ENCODE assay signal across 17 cellular contexts in the genomic region with DNA sequence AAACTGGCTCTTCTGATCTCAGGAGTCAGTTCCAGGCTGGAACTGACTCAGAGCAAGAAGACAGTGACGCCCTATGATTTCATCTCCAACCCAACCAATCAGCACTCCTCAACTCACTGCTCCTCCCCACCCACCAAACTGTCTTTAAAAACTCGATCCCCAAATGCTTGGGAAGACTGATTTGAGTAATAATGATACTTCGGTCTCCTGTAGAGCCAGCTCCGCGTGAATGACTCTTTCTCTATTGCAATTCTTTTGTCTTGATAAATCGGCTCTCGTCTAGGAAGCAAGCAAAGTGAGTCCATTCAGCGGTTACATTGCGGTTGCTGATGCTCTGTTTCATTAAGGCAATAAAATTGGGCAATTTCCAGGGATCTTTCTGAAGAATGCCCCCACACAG.
"Had no signal": no experiment of that assay in that cellular context is flagged by ENCODE, and none has a peak within 500 bp of the region (broad histone marks: within the 10 kb centered on the region; RNA-seq: fewer than 3 reads in every experiment).

No MANE protein-coding gene starts in this region.

- H3K4me3 ChIP-seq: ascending aorta, gastrocnemius medialis, testis, upper lobe of right lung had no signal

- H3K27ac Mint-ChIP-seq: activated CD8-positive, alpha-beta T cell treated with anti-CD3 and anti-CD28 coated beads for 36 hours; activated T-cell treated with anti-CD3 and anti-CD28 coated beads, Interleukin-2, amount 50 U/mL, for 72 hours; memory B cell; nephron; stimulated activated naive CD8-positive, alpha-beta T cell treated with anti-CD3 and anti-CD28 coated beads, Interleukin-15, amount 100 ng/mL, for 72 hours had no signal

- ATAC-seq: activated CD8-positive, alpha-beta T cell treated with anti-CD3 and anti-CD28 coated beads for 36 hours; activated T-cell treated with anti-CD3 and anti-CD28 coated beads, Interleukin-2, amount 50 U/mL, for 72 hours; gastrocnemius medialis; stimulated activated naive CD8-positive, alpha-beta T cell treated with anti-CD3 and anti-CD28 coated beads, Interleukin-15, amount 100 ng/mL, for 72 hours; upper lobe of right lung had no signal

- H3K4me1 Mint-ChIP-seq: memory B cell; stimulated activated naive CD8-positive, alpha-beta T cell treated with anti-CD3 and anti-CD28 coated beads, Interleukin-15, amount 100 ng/mL, for 72 hours had no signal

- H3K9me3 ChIP-seq: gastrocnemius medialis, testis, upper lobe of right lung had no signal

- DNase-seq: activated CD4-positive, alpha-beta T cell treated with anti-CD3 and anti-CD28 coated beads for 4 hours; activated CD8-positive, alpha-beta memory T cell treated with anti-CD3 and anti-CD28 coated beads, Interleukin-2, amount 50 U/mL, for 4 hours; activated CD8-positive, alpha-beta T cell treated with anti-CD3 and anti-CD28 coated beads for 36 hours; activated T-cell treated with anti-CD3 and anti-CD28 coated beads, Interleukin-2, amount 50 U/mL, for 72 hours; gastrocnemius medialis; retina; stimulated activated CD4-positive, alpha-beta T cell treated with anti-CD3 and anti-CD28 coated beads, Interleukin-15, amount 100 ng/mL, for 24 hours; stimulated activated CD4-positive, alpha-beta T cell treated with anti-CD3 and anti-CD28 coated beads, Interleukin-4, amount 100 ng/mL, for 24 hours; stimulated activated naive CD8-positive, alpha-beta T cell treated with anti-CD3 and anti-CD28 coated beads, Interleukin-15, amount 100 ng/mL, for 72 hours; T-helper 9 cell; testis; upper lobe of right lung had no signal

- H3K27ac ChIP-seq: ascending aorta, gastrocnemius medialis, testis, upper lobe of right lung, VCaP had no signal

- H3K4me3 Mint-ChIP-seq: activated CD8-positive, alpha-beta T cell treated with anti-CD3 and anti-CD28 coated beads for 36 hours; activated T-cell treated with anti-CD3 and anti-CD28 coated beads, Interleukin-2, amount 50 U/mL, for 72 hours; memory B cell; nephron; stimulated activated naive CD8-positive, alpha-beta T cell treated with anti-CD3 and anti-CD28 coated beads, Interleukin-15, amount 100 ng/mL, for 72 hours had no signal

- H3K4me1 ChIP-seq: ascending aorta, gastrocnemius medialis, testis, upper lobe of right lung had no signal

- H3K27me3 Mint-ChIP-seq: activated CD8-positive, alpha-beta T cell treated with anti-CD3 and anti-CD28 coated beads for 36 hours; memory B cell; stimulated activated naive CD8-positive, alpha-beta T cell treated with anti-CD3 and anti-CD28 coated beads, Interleukin-15, amount 100 ng/mL, for 72 hours had no signal

- H3K36me3 Mint-ChIP-seq: memory B cell had no signal

- FAIRE-seq: islet of Langerhans had no signal

- H3K36me3 ChIP-seq: ascending aorta, gastrocnemius medialis, upper lobe of right lung had no signal

- H3K27me3 ChIP-seq: ascending aorta, gastrocnemius medialis, testis, upper lobe of right lung had no signal
